In the genomic region with DNA sequence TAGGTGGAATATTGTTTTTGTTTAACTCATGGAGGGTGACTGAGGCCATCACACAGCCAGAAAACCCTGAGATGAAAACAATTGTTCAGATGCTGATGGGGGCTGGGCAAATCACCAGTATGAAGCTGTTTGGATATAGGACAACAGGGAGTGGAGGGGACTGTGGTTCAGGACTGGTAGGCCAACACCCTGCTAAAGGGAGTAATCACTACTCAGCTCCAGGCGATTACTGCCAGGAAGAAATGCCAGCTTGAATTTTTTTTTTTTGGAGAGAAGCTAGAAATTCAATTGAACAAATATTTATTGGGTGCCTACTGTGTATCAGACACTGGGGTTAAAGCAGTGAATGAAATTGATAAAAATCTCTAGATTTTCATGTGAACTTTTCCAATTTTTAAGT, we compare ENCODE assay signal across 37 cellular contexts. TPM values are rescaled to one million over a fixed set of nuclear protein-coding genes. Genes with fewer than 3 reads are reported as not detected.
"Had no signal": no experiment of that assay in that cellular context is flagged by ENCODE, and none has a peak within 500 bp of the region (broad histone marks: within the 10 kb centered on the region; RNA-seq: fewer than 3 reads in every experiment).

No MANE protein-coding gene starts in this region.

- H3K4me2 ChIP-seq: KMS-11 had no signal

- H3K27me3 ChIP-seq: MG63 had no signal

- H3K27ac ChIP-seq: KMS-11 had no signal

- H3K36me3 ChIP-seq: MG63 had no signal

- H3K4me3 ChIP-seq: MG63 had no signal

- DNase-seq: Karpas-422, Kasumi-1, KG1, MG63, MM.1S, MV-4-11, NCI-H1048, NCI-H1092, NCI-H1092 treated with DMSO at 0.1 percent for 48 hours, NCI-H1105, NCI-H1105 treated with DMSO at 0.1 percent for 48 hours, NCI-H1417 treated with DMSO at 0.1 percent for 48 hours, NCI-H1436, NCI-H1436 treated with DMSO at 0.1 percent for 48 hours, NCI-H146, NCI-H1694, NCI-H1694 treated with DMSO at 0.1 percent for 48 hours, NCI-H187 treated with DMSO at 0.1 percent for 48 hours, NCI-H1930, NCI-H2029, NCI-H2029 treated with DMSO at 0.1 percent for 48 hours, NCI-H2081, NCI-H2081 treated with DMSO at 0.1 percent for 48 hours, NCI-H2107, NCI-H2171, NCI-H2171 treated with DMSO at 0.1 percent for 48 hours, NCI-H2227 treated with DMSO at 0.1 percent for 48 hours, NCI-H226, NCI-H345, NCI-H446, NCI-H446 treated with DMSO at 0.1 percent for 48 hours, NCI-H510A had no signal

- H3K9me3 ChIP-seq: MG63 had no signal

- H3K9ac ChIP-seq: KMS-11 had no signal

RNA-seq across cellular contexts. Expression of gene TNP1, which starts 37.4 kb away (rescaled TPM):
- total RNA-seq: LHCN-M2, M059J, MCF 10A, NCI-H460 had no signal
